ENCODE assay signal across 1 cellular context in genomic region chr2:233349005-233349998, GRCh38.
TF ChIP-seq lines count a peak whose summit lies in the region.

No MANE protein-coding gene starts in this region.

TF ChIP-seq in HepG2, 621 proteins besides CTCF, POLR2A, EP300 and RAD21 (continued from another document and continues in another):
- TF ChIP-seq MNT (IDR thresholded peaks at IDR 0.05) (0 out of 2 replicates have a peak, but pooled peaks have one; percentile 13), SAP130 (CRISPR knock-in tag; IDR thresholded peaks at IDR 0.05; ENCODE audit: low read depth) (no peak; the same call in 1 of the 2 replicates), PAXIP1 (CRISPR knock-in tag; conservative IDR thresholded peaks at IDR 0.05) (peak; percentile 71), EEA1 (CRISPR knock-in tag; IDR thresholded peaks at IDR 0.05; ENCODE audit: borderline replicate concordance) (no peak), CBX1 (IDR thresholded peaks at IDR 0.05; ENCODE audit: low read depth) (no peak), RFXANK (CRISPR knock-in tag; IDR thresholded peaks at IDR 0.05) (no peak), ATF5 (CRISPR knock-in tag; IDR thresholded peaks at IDR 0.05; ENCODE audit: low read depth) (no peak), ELF3 (CRISPR knock-in tag; IDR thresholded peaks at IDR 0.05) (no peak), PHF8 (CRISPR knock-in tag; IDR thresholded peaks at IDR 0.05) (0 out of 2 replicates have a peak, but pooled peaks have one; percentile 22), FOSL1 (CRISPR knock-in tag; IDR thresholded peaks at IDR 0.05; ENCODE audit: borderline replicate concordance) (no peak), MXD4 (CRISPR knock-in tag; IDR thresholded peaks at IDR 0.05) (peak; percentile 20), JUNB (CRISPR knock-in tag; IDR thresholded peaks at IDR 0.05; ENCODE audit: borderline replicate concordance) (no peak), TCF12 (IDR thresholded peaks at IDR 0.05) (no peak), TCF12 (CRISPR knock-in tag; IDR thresholded peaks at IDR 0.05) (no peak), DZIP1 (CRISPR knock-in tag; IDR thresholded peaks at IDR 0.05) (no peak), ZNF543 (CRISPR knock-in tag; IDR thresholded peaks at IDR 0.05) (peak; percentile 29; the same call in 1 of the 2 replicates), ZNF674 (CRISPR knock-in tag; IDR thresholded peaks at IDR 0.05; ENCODE audit: low read depth) (no peak), HHEX (CRISPR knock-in tag; IDR thresholded peaks at IDR 0.05) (no peak), BRF2 (CRISPR knock-in tag; IDR thresholded peaks at IDR 0.05) (no peak), ZNF709 (CRISPR knock-in tag; IDR thresholded peaks at IDR 0.05) (no peak), ZSCAN21 (CRISPR knock-in tag; IDR thresholded peaks at IDR 0.05; ENCODE audit: borderline replicate concordance) (no peak), PHF20 (CRISPR knock-in tag; IDR thresholded peaks at IDR 0.05) (no peak), GZF1 (CRISPR knock-in tag; IDR thresholded peaks at IDR 0.05) (no peak), ZNF569 (CRISPR knock-in tag; IDR thresholded peaks at IDR 0.05; ENCODE audit: borderline replicate concordance) (no peak), GABPA (IDR thresholded peaks at IDR 0.05; ENCODE audit: low read depth, low read length) (no peak), GABPA (CRISPR knock-in tag; IDR thresholded peaks at IDR 0.05; ENCODE audit: low read depth) (no peak), KMT2B (CRISPR knock-in tag; IDR thresholded peaks at IDR 0.05) (no peak), HDAC2 (CRISPR knock-in tag; IDR thresholded peaks at IDR 0.05) (peak; percentile 53; the same call in 1 of the 2 replicates), ZNF12 (CRISPR knock-in tag; IDR thresholded peaks at IDR 0.05) (no peak), HNF4G (IDR thresholded peaks at IDR 0.05; ENCODE audit: borderline replicate concordance, low read depth, low read length) (peak; percentile 75), HNF4G (CRISPR knock-in tag; IDR thresholded peaks at IDR 0.05; ENCODE audit: borderline replicate concordance, low read depth) (peak; percentile 67; the same call in 1 of the 2 replicates), ZFP1 (CRISPR knock-in tag; IDR thresholded peaks at IDR 0.05) (no peak), BRD4 (CRISPR knock-in tag; IDR thresholded peaks at IDR 0.05) (no peak), LBX2 (CRISPR knock-in tag; IDR thresholded peaks at IDR 0.05; ENCODE audit: borderline replicate concordance) (no peak), TBL1XR1 (IDR thresholded peaks at IDR 0.05; ENCODE audit: borderline replicate concordance, low read length, partially characterized antibody) (no peak), JDP2 (CRISPR knock-in tag; IDR thresholded peaks at IDR 0.05; ENCODE audit: borderline replicate concordance) (no peak), MAF1 (CRISPR knock-in tag; IDR thresholded peaks at IDR 0.05; ENCODE audit: borderline replicate concordance) (no peak), ZSCAN25 (CRISPR knock-in tag; IDR thresholded peaks at IDR 0.05) (no peak; the same call in 1 of the 2 replicates), YY1 (IDR thresholded peaks at IDR 0.05; ENCODE audit: insufficient read depth, insufficient replicate concordance, low read depth, low read length) (no peak), RBM39 (IDR thresholded peaks at IDR 0.05; ENCODE audit: low read depth, low read length, poor library complexity, severe bottlenecking) (no peak), GPN1 (CRISPR knock-in tag; IDR thresholded peaks at IDR 0.05; ENCODE audit: borderline replicate concordance) (no peak), ZNF616 (CRISPR knock-in tag; IDR thresholded peaks at IDR 0.05; ENCODE audit: low read depth) (no peak), FOXO1 (CRISPR knock-in tag; IDR thresholded peaks at IDR 0.05) (no peak), ZNF790 (CRISPR knock-in tag; IDR thresholded peaks at IDR 0.05; ENCODE audit: borderline replicate concordance) (no peak), ZMAT3 (CRISPR knock-in tag; conservative IDR thresholded peaks at IDR 0.05) (no peak), IKZF1 (IDR thresholded peaks at IDR 0.05) (no peak), HMG20A (CRISPR knock-in tag; IDR thresholded peaks at IDR 0.05; ENCODE audit: borderline replicate concordance) (no peak), DMAP1 (CRISPR knock-in tag; IDR thresholded peaks at IDR 0.05) (no peak), PBX3 (CRISPR knock-in tag; IDR thresholded peaks at IDR 0.05; ENCODE audit: borderline replicate concordance) (no peak), SNAI1 (CRISPR knock-in tag; IDR thresholded peaks at IDR 0.05; ENCODE audit: borderline replicate concordance) (no peak), ZBTB46 (CRISPR knock-in tag; IDR thresholded peaks at IDR 0.05; ENCODE audit: borderline replicate concordance) (no peak), ZNF496 (CRISPR knock-in tag; IDR thresholded peaks at IDR 0.05; ENCODE audit: insufficient replicate concordance) (no peak), ZFP36L1 (CRISPR knock-in tag; IDR thresholded peaks at IDR 0.05) (no peak), SP2 (CRISPR knock-in tag; IDR thresholded peaks at IDR 0.05) (no peak), SNAPC5 (CRISPR knock-in tag; IDR thresholded peaks at IDR 0.05; ENCODE audit: borderline replicate concordance) (no peak), ATF3 (CRISPR knock-in tag; IDR thresholded peaks at IDR 0.05) (no peak), ZNF280D (CRISPR knock-in tag; IDR thresholded peaks at IDR 0.05) (no peak)
